ENCODE assay signal across 8 cellular contexts in genomic region chr13:98509271-98510155, GRCh38.
DNase-seq lines count a peak whose midpoint lies in the region; ATAC-seq and TF ChIP-seq lines count a peak whose summit lies in the region.

No MANE protein-coding gene starts in this region.

- H3K79me2 ChIP-seq in DND-41 (ENCODE audit: insufficient read depth, low read length) = peaks cover 99% of the 10 kb centered on the region
- peaks cover 12% of the 10 kb centered on the region for H3K79me2 ChIP-seq in parathyroid adenoma

- no peak overlapping the region for H2AFZ ChIP-seq in DND-41 (ENCODE audit: low read depth, low read length)
- peak overlapping the region; percentile 62 for H2AFZ ChIP-seq in IMR-90 (replicated peaks; ENCODE audit: low read length, poor library complexity)
- H2AFZ ChIP-seq in parathyroid adenoma = no peak overlapping the region

- no peaks in the 10 kb centered on the region for H3K27me3 Mint-ChIP-seq in activated CD4-positive, alpha-beta memory T cell treated with anti-CD3 and anti-CD28 coated beads, Interleukin-2, amount 10 ng/mL, durations not matched to agents 7 days and 5 days

- CTCF ChIA-PET in IMR-90 (lab: Yijun Ruan, JAX) = interaction anchor here (1.0 to 1.9 kb wide), 2 partner anchors 26 to 144 kb away, joined by 4 to 6 read pairs; no protein-coding TSS in a partner anchor
- CTCF ChIA-PET in activated CD4-positive, alpha-beta memory T cell treated with anti-CD3 and anti-CD28 coated beads, Interleukin-2, amount 10 ng/mL, durations not matched to agents 7 days and 5 days (lab: Charles Lee) = interaction anchor here (1.0 to 2.1 kb wide), 5 partner anchors 19 to 144 kb away, joined by 3 to 6 read pairs (median 5); no protein-coding TSS in a partner anchor

- H3K9ac ChIP-seq in DND-41 (ENCODE audit: low read depth, low read length) (no peak overlapping the region), IMR-90 (ENCODE audit: low read depth, low read length) (peak overlapping the region; percentile 16; the same call in 1 of the 2 replicates), parathyroid adenoma (no peak overlapping the region)

- no peak overlapping the region for H3K4me3 ChIP-seq in DND-41 (ENCODE audit: low read depth in 1 of 2, low read length in 2 of 2)
- no peak overlapping the region for H3K4me3 ChIP-seq in IMR-90 (ENCODE audit: insufficient read depth, low read depth, low read length)
- no peak overlapping the region for H3K4me3 ChIP-seq in parathyroid adenoma (ENCODE audit: low read depth, low read length)

- peak overlapping the region; percentile 71; the same call in 1 of the 2 replicates for H3K56ac ChIP-seq in IMR-90 (ENCODE audit: extremely low read depth, insufficient read depth, low read length)

- H3K27ac Mint-ChIP-seq in activated CD4-positive, alpha-beta memory T cell treated with anti-CD3 and anti-CD28 coated beads, Interleukin-2, amount 10 ng/mL, durations not matched to agents 7 days and 5 days = peak overlapping the region; percentile 87

- peak overlapping the region; percentile 16; the same call in 1 of the 2 replicates for H3K18ac ChIP-seq in IMR-90 (ENCODE audit: low read depth, low read length)

- peak overlapping the region; percentile 81 for H4K91ac ChIP-seq in IMR-90 (ENCODE audit: insufficient read depth, low read depth, low read length)

- H2BK20ac ChIP-seq in IMR-90 (ENCODE audit: low read depth, low read length) = peak overlapping the region; percentile 87

- H4K5ac ChIP-seq in IMR-90 (ENCODE audit: low read depth, low read length) = peak overlapping the region; percentile 8; the same call in 1 of the 2 replicates

- peak overlapping the region; percentile 98 for H3K14ac ChIP-seq in IMR-90 (replicated peaks; ENCODE audit: low read depth, low read length)

- H3K4me2 ChIP-seq in DND-41 (ENCODE audit: insufficient read depth, low read length) (no peak overlapping the region), IMR-90 (ENCODE audit: low read depth, low read length) (peak overlapping the region; percentile 32), parathyroid adenoma (ENCODE audit: low read length) (no peak overlapping the region)

- peaks cover 91% of the 10 kb centered on the region for H3K4me1 Mint-ChIP-seq in activated CD4-positive, alpha-beta memory T cell treated with anti-CD3 and anti-CD28 coated beads, Interleukin-2, amount 10 ng/mL, durations not matched to agents 7 days and 5 days

- H3K4me3 Mint-ChIP-seq in activated CD4-positive, alpha-beta memory T cell treated with anti-CD3 and anti-CD28 coated beads, Interleukin-2, amount 10 ng/mL, durations not matched to agents 7 days and 5 days = peak overlapping the region; percentile 1

- peaks cover 59% of the 10 kb centered on the region for H3K36me3 Mint-ChIP-seq in activated CD4-positive, alpha-beta memory T cell treated with anti-CD3 and anti-CD28 coated beads, Interleukin-2, amount 10 ng/mL, durations not matched to agents 7 days and 5 days (ENCODE audit: low read depth)

- POLR2A ChIA-PET in IMR-90 (lab: Charles Lee; ENCODE audit: unreplicated experiment) = no interaction called here
- POLR2A ChIA-PET in activated CD4-positive, alpha-beta memory T cell treated with anti-CD3 and anti-CD28 coated beads, Interleukin-2, amount 10 ng/mL, durations not matched to agents 7 days and 5 days (lab: Charles Lee) = interaction anchor here (0.6 to 3.4 kb wide), 13 partner anchors 9 to 67 kb away, joined by 3 to 21 read pairs (median 4); partner anchors contain the start of gene STK24

- intact Hi-C loops in IMR-90 (cut with micrococcal nuclease) = loop anchor here (2.0 to 5.0 kb wide), 2 partner anchors 39 to 68 kb away; partner anchors contain the start of gene STK24

- TF ChIP-seq CTCF in DND-41 (IDR thresholded peaks at IDR 0.05; ENCODE audit: borderline replicate concordance, extremely low read depth, low read length, poor library complexity, severe bottlenecking) = no peak
- TF ChIP-seq CTCF in IMR-90 (conservative IDR thresholded peaks at IDR 0.05; ENCODE audit: low read depth, low read length) = no peak
- TF ChIP-seq CTCF in parathyroid adenoma (IDR thresholded peaks at IDR 0.05) = no peak

- in situ Hi-C loops in IMR-90 (cut with MboI; ENCODE audit: low sequenced_read_pairs) = no loop called here

- H3K4me1 ChIP-seq in DND-41 (ENCODE audit: insufficient read depth, low read length) = no peaks in the 10 kb centered on the region
- H3K4me1 ChIP-seq in IMR-90 (ENCODE audit: control insufficient read depth, insufficient read depth, low read length) = peaks cover 27% of the 10 kb centered on the region
- H3K4me1 ChIP-seq in parathyroid adenoma = peaks cover 17% of the 10 kb centered on the region

- peaks cover 39% of the 10 kb centered on the region for H3K9me1 ChIP-seq in IMR-90 (ENCODE audit: insufficient read depth, low read length)

- peak overlapping the region; percentile 68 for H2AK9ac ChIP-seq in IMR-90 (replicated peaks; ENCODE audit: low read depth, low read length, poor library complexity)

- H4K20me1 ChIP-seq in DND-41 (ENCODE audit: insufficient read depth, low read length) (peaks cover 59% of the 10 kb centered on the region), IMR-90 (ENCODE audit: insufficient read depth, low read length) (peaks cover 50% of the 10 kb centered on the region)

- no peaks in the 10 kb centered on the region for H3K27me3 ChIP-seq in DND-41 (ENCODE audit: insufficient read depth, low read length, poor library complexity)
- no peaks in the 10 kb centered on the region for H3K27me3 ChIP-seq in IMR-90 (ENCODE audit: control insufficient read depth, insufficient read depth, low read length)
- H3K27me3 ChIP-seq in parathyroid adenoma (ENCODE audit: control insufficient read depth, insufficient read depth, low read length) = no peaks in the 10 kb centered on the region

- peaks cover 50 to 90% of the 10 kb centered on the region in 2 experiments for H3K79me1 ChIP-seq in IMR-90 (ENCODE audit: low read depth in 1 of 2, low read length in 2 of 2)

- peak overlapping the region; percentile 88 for H2BK120ac ChIP-seq in IMR-90 (ENCODE audit: low read depth, low read length)

- peak overlapping the region; percentile 95 for H3K4ac ChIP-seq in IMR-90 (ENCODE audit: low read depth, low read length)

- BruUV-seq in IMR-90 (replicated peaks; lab: Mats Ljungman, UMichigan) = no TSS peak

- TF ChIP-seq POLR2A in IMR-90 (IDR thresholded peaks at IDR 0.05; ENCODE audit: low read depth, low read length) = peak; percentile 54; the same call in 1 of the 2 replicates

- no peaks in the 10 kb centered on the region for H3K9me3 Mint-ChIP-seq in activated CD4-positive, alpha-beta memory T cell treated with anti-CD3 and anti-CD28 coated beads, Interleukin-2, amount 10 ng/mL, durations not matched to agents 7 days and 5 days

- H3K9me3 ChIP-seq in DND-41 (ENCODE audit: insufficient read depth, low read length, severe bottlenecking) (no peaks in the 10 kb centered on the region), IMR-90 (ENCODE audit: control insufficient read depth, insufficient read depth, low read length) (no peaks in the 10 kb centered on the region), parathyroid adenoma (ENCODE audit: control insufficient read depth, low read length) (no peaks in the 10 kb centered on the region)

- ATAC-seq in DND-41 (ENCODE audit: insufficient read depth, low read depth) (0 out of 3 replicates have a peak, but pooled peaks have one; percentile 14), GM21723 (IDR thresholded peaks at IDR 0.05; ENCODE audit: unreplicated experiment) (peak; percentile 54), IMR-90 (ENCODE audit: low read depth) (peak; percentile 84)

- H3K23ac ChIP-seq in IMR-90 (ENCODE audit: low read depth, low read length) = peak overlapping the region; percentile 89

- peak overlapping the region; percentile 85 for H2BK5ac ChIP-seq in IMR-90 (ENCODE audit: low read depth, low read length, poor library complexity, severe bottlenecking)

- no peak for TF ChIP-seq RAD21 in IMR-90 (IDR thresholded peaks at IDR 0.05; ENCODE audit: low read length)

- WGBS in IMR-90 (ENCODE audit: extremely low coverage in 2 of 2, insufficient read length in 1 of 2), 2 experiments = 0% methylated on average over 2 of the region's 10 CpGs; no CpG with 5 or more reads in 1 of the 2 experiments

- dilution Hi-C loops in IMR-90 (cut with HindIII; ENCODE audit: low sequenced_read_pairs, unreplicated experiment) = no loop called here

- peak overlapping the region; percentile 70 to 77 for H4K8ac ChIP-seq in IMR-90 (ENCODE audit: low read depth in 2 of 2, low read length in 2 of 2)

- DNase-seq in DND-41 (no peak), IMR-90 (peak; percentile 92), fibroblast of gingiva (ENCODE audit: low read depth) (peak; percentile 76), NCI-H748 treated with DMSO at 0.1 percent for 48 hours (lab: John Stamatoyannopoulos, UW) (no peak), NCI-H2107 (lab: John Stamatoyannopoulos, UW) (no peak)
- DNase-seq in activated CD4-positive, alpha-beta memory T cell treated with anti-CD3 and anti-CD28 coated beads, Interleukin-2, amount 10 ng/mL, durations not matched to agents 7 days and 5 days = peak; percentile 69

- peak overlapping the region; percentile 91 for H2AK5ac ChIP-seq in IMR-90 (ENCODE audit: low read depth, low read length)

- H3K36me3 ChIP-seq in DND-41 (ENCODE audit: insufficient read depth, low read length) (peaks cover 25% of the 10 kb centered on the region), IMR-90 (ENCODE audit: control insufficient read depth, insufficient read depth, low read length) (peaks cover 10% of the 10 kb centered on the region; the same call in 1 of the 2 replicates), parathyroid adenoma (ENCODE audit: control insufficient read depth, insufficient read depth, low read length) (no peaks in the 10 kb centered on the region)

- no peak overlapping the region for H3K27ac ChIP-seq in DND-41 (ENCODE audit: low read length)
- peak overlapping the region; percentile 82 for H3K27ac ChIP-seq in IMR-90 (ENCODE audit: insufficient read depth, low read length)
- peak overlapping the region; percentile 15 for H3K27ac ChIP-seq in parathyroid adenoma

- H2BK15ac ChIP-seq in IMR-90 (ENCODE audit: low read depth, low read length) = peak overlapping the region; percentile 73; the same call in 1 of the 3 replicates

TF ChIP-seq in IMR-90, 13 proteins besides CTCF, POLR2A, EP300 and RAD21:
- no peak for TF ChIP-seq SMC3 (IDR thresholded peaks at IDR 0.05; ENCODE audit: low read depth, low read length)
- TF ChIP-seq CEBPB (IDR thresholded peaks at IDR 0.05; ENCODE audit: low read depth, low read length) = no peak
- TF ChIP-seq BHLHE40 (IDR thresholded peaks at IDR 0.05; ENCODE audit: low read depth, low read length) = peak; percentile 33
- TF ChIP-seq FOS (IDR thresholded peaks at IDR 0.05; ENCODE audit: low read depth, low read length) = peak; percentile 44; the same call in 1 of the 2 replicates
- no peak for TF ChIP-seq CHD1 (IDR thresholded peaks at IDR 0.05; ENCODE audit: low read depth, low read length)
- TF ChIP-seq RCOR1 (IDR thresholded peaks at IDR 0.05; ENCODE audit: insufficient replicate concordance, low read length) = peak; percentile 32
- TF ChIP-seq NFE2L2 (IDR thresholded peaks at IDR 0.05; ENCODE audit: low read depth, low read length) = no peak
- no peak for TF ChIP-seq MXI1 (IDR thresholded peaks at IDR 0.05; ENCODE audit: borderline replicate concordance, low read depth, low read length)

Comparison
In these comparisons a context has a peak if more than half of its experiments do, and no peak if none do; other contexts are left out.
1. ATAC-seq: peak in every context shown above with its lines; median percentile 84 in IMR-90; 54 in GM21723; 14 in DND-41.
2. DNase-seq: peak in IMR-90 (single experiment), activated CD4-positive, alpha-beta memory T cell treated with anti-CD3 and anti-CD28 coated beads, Interleukin-2, amount 10 ng/mL, durations not matched to agents 7 days and 5 days (single experiment) and fibroblast of gingiva (single experiment); none in DND-41 (single experiment), NCI-H748 treated with DMSO at 0.1 percent for 48 hours (single experiment) and NCI-H2107 (single experiment).